In the genomic region with DNA sequence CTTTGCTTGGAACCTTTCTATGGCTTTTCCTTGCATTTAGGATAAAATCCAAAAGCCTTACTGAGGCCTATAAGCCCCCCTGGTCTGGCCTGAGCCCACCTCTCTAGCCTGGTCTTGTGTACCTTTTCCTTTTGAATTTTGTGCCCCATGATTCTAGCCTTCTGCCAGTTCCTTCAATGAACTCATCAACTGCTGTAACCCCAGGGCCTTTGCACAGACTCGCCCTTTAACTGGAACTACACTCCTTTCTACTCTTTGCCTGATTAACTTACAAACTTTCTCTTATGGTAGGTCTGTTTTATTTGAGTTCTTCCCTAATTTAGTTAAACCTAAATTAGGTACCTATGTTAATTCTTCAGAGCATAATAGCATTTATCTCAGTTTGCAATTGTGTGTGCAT, we compare ENCODE assay signal across 8 cellular contexts. TPM values are rescaled to one million over a fixed set of nuclear protein-coding genes. Genes with fewer than 3 reads are reported as not detected.
A peak's percentile ranks its signal among the peaks of the same experiment; 100 is the strongest.
DNase-seq lines count a peak whose midpoint lies in the region; ATAC-seq, FAIRE-seq and TF ChIP-seq lines count a peak whose summit lies in the region.
"Had no signal": no experiment of that assay in that cellular context is flagged by ENCODE, and none has a peak within 500 bp of the region (broad histone marks: within the 10 kb centered on the region; RNA-seq: fewer than 3 reads in every experiment).

No MANE protein-coding gene starts in this region.

- H3K4me1 ChIP-seq in HEK293 (ENCODE audit: control insufficient read depth, insufficient read depth, low read length) (peaks cover 25% of the 10 kb centered on the region), kidney (ENCODE audit: control insufficient read depth in 1 of 2, insufficient read depth in 1 of 2, low read depth in 1 of 2, low read length in 2 of 2) (peaks cover 17 to 25% of the 10 kb centered on the region in 2 donors), spleen (peaks cover 55 to 100% (median 91%) of the 10 kb centered on the region in 6 donors)

- H3K27ac ChIP-seq in HEK293 (ENCODE audit: extremely low read depth, low read depth, low read length) (no peak overlapping the region), kidney (ENCODE audit: low read depth in 2 of 2, low read length in 2 of 2) (peak overlapping the region; percentile 93 to 95), spleen (peak overlapping the region; percentile 78 to 97 (median 94))

- H3K4me3 ChIP-seq in HEK293 (ENCODE audit: low read depth, low read length) (no peak overlapping the region), kidney (ENCODE audit: low read length in 2 of 2) (peak overlapping the region in 1 of 2 donors; percentile 91), spleen (peak overlapping the region in 5 of 8 donors; percentile 66 to 81 (median 78))

- CTCF ChIA-PET in HEK293 (lab: Yijun Ruan, JAX) = interaction anchor here (0.7 to 2.1 kb wide), 5 partner anchors 13 to 38 kb away, joined by 3 to 7 read pairs (median 4); no protein-coding TSS in a partner anchor
- CTCF ChIA-PET in activated B cell treated with CpG ODN at 0.5 μM for 24 hours (lab: Charles Lee) = interaction anchor here (1.4 to 5.7 kb wide), 3 partner anchors 13 to 37 kb away, joined by 8 to 36 read pairs (median 18); no protein-coding TSS in a partner anchor

- peak overlapping the region in 1 of 2 donors; percentile 98 for H3K9ac ChIP-seq in kidney (ENCODE audit: low read length in 2 of 2)

- WGBS in spleen, 5 donors = 94 to 100% (median 100%) methylated on average over 1 of the region's 1 CpG

- no peaks in the 10 kb centered on the region for H3K27me3 ChIP-seq in spleen (replicated peaks in 1 of 7)

- no peak for FAIRE-seq in kidney (lab: Jason Lieb, UNC)

- peaks cover 69% of the 10 kb centered on the region for H3K4me1 Mint-ChIP-seq in activated B cell treated with CpG ODN at 0.5 μM for 24 hours

- no peaks in the 10 kb centered on the region for H3K9me3 ChIP-seq in HEK293 (ENCODE audit: control insufficient read depth, insufficient read depth, low read depth, low read length)
- no peaks in the 10 kb centered on the region for H3K9me3 ChIP-seq in kidney (ENCODE audit: control insufficient read depth in 1 of 2, low read length in 2 of 2)
- H3K9me3 ChIP-seq in spleen = no peaks in the 10 kb centered on the region

- DNase-seq in activated B cell treated with CpG ODN at 0.5 μM for 24 hours (no peak), kidney (no peak), spleen (no peak), HPDE6-E6E7 (ENCODE audit: extremely low spot score) (no peak)
- no peak for DNase-seq in stimulated activated CD4-positive, alpha-beta T cell treated with anti-CD3 and anti-CD28 coated beads, Interleukin-2, amount 100 ng/mL, for 24 hours

- POLR2A ChIA-PET in HEK293 (lab: Yijun Ruan, JAX) = interaction anchor here (1.0 to 2.0 kb wide), 6 partner anchors 12 to 52 kb away, joined by 3 to 15 read pairs (median 8); no protein-coding TSS in a partner anchor
- POLR2A ChIA-PET in activated B cell treated with CpG ODN at 0.5 μM for 24 hours (lab: Charles Lee) = interaction anchor here (0.7 to 7.6 kb wide), 5 partner anchors 10 to 35 kb away, joined by 3 to 96 read pairs (median 6); a partner anchor contains a TSS

- peaks cover 0 to 4% of the 10 kb centered on the region in 2 experiments; a peak in 2 of 3 replicates for H3K36me3 ChIP-seq in HEK293 (ENCODE audit: control insufficient read depth in 2 of 2, insufficient read depth in 1 of 2, low read length in 2 of 2)
- no peaks in the 10 kb centered on the region for H3K36me3 ChIP-seq in kidney (ENCODE audit: control insufficient read depth in 1 of 2, insufficient read depth in 2 of 2, low read length in 2 of 2)
- peaks cover 0 to 34% (median 0%) of the 10 kb centered on the region in 6 donors for H3K36me3 ChIP-seq in spleen

- TF ChIP-seq CTCF in HEK293 (tag by site-specific recombination; IDR thresholded peaks at IDR 0.05) (no peak), activated B cell treated with CpG ODN at 0.5 μM for 24 hours (IDR thresholded peaks at IDR 0.05) (no peak), kidney (IDR thresholded peaks at IDR 0.05; ENCODE audit: borderline replicate concordance, extremely low read depth, insufficient read depth) (no peak), spleen (IDR thresholded peaks at IDR 0.05 in 8 of 11, conservative IDR thresholded peaks at IDR 0.05 in 3 of 11) (no peak)

- no peaks in the 10 kb centered on the region for H3K9me3 Mint-ChIP-seq in activated B cell treated with CpG ODN at 0.5 μM for 24 hours

- TF ChIP-seq POLR2A in spleen (IDR thresholded peaks at IDR 0.05) = no peak

- no peaks in the 10 kb centered on the region for H3K27me3 Mint-ChIP-seq in activated B cell treated with CpG ODN at 0.5 μM for 24 hours

- H3K4me3 Mint-ChIP-seq in activated B cell treated with CpG ODN at 0.5 μM for 24 hours = peak overlapping the region; percentile 85

- intact Hi-C loops in activated B cell treated with CpG ODN at 0.5 μM for 24 hours (cut with micrococcal nuclease) (no loop called here), kidney (cut with DNase I) (no loop called here), spleen (cut with DNase I; ENCODE audit: low total_unique reads) (no loop called here)

- H3K36me3 Mint-ChIP-seq in activated B cell treated with CpG ODN at 0.5 μM for 24 hours (ENCODE audit: low read depth) = peaks cover 25% of the 10 kb centered on the region

- ATAC-seq in activated B cell treated with CpG ODN at 0.5 μM for 24 hours (ENCODE audit: low read depth) = no peak
- no peak for ATAC-seq in GM18520 (IDR thresholded peaks at IDR 0.05; ENCODE audit: unreplicated experiment)

- H3K27ac Mint-ChIP-seq in activated B cell treated with CpG ODN at 0.5 μM for 24 hours = peak overlapping the region; percentile 42

TF ChIP-seq in HEK293, 187 proteins besides CTCF, POLR2A, EP300 and RAD21:
- peak; percentile 99 for TF ChIP-seq ZNF623 (tag by site-specific recombination; IDR thresholded peaks at IDR 0.05)
- no peak for TF ChIP-seq ZNF747 (tag by site-specific recombination; IDR thresholded peaks at IDR 0.05)

RNA-seq across cellular contexts. Expression of a gene that starts 24.2 kb away (rescaled TPM):
- total RNA-seq in activated B cell treated with CpG ODN at 0.5 μM for 24 hours (not detected in 2 replicates), kidney (2.6 TPM), spleen (10 to 100 TPM in 4 of 7 donors, 1 to 10 TPM in 3; 7.3 to 15.0 (median 10.4) TPM)
- polyA plus RNA-seq in kidney (ENCODE audit: insufficient read depth, low read depth, low replicate concordance) (not detected), spleen (1 to 10 TPM in 1 of 3 donors, under 1 TPM in 2; 0.20 to 1.1 (median 0.33) TPM)
- total RNA-seq: lower leg skin had no signal

RNA-seq across cellular contexts. Expression of a gene that starts 31.3 kb away (rescaled TPM):
- 71.2 and 72.5 TPM in 2 replicates for total RNA-seq in activated B cell treated with CpG ODN at 0.5 μM for 24 hours
- 45.7 TPM for total RNA-seq in kidney
- polyA plus RNA-seq in kidney (ENCODE audit: insufficient read depth, low read depth, low replicate concordance) = 22.5 TPM
- total RNA-seq in spleen = 10 to 100 TPM; 56.6 to 95.1 (median 71.2) TPM
- polyA plus RNA-seq in spleen = 10 to 100 TPM; 13.3 to 28.3 (median 14.8) TPM

RNA-seq across cellular contexts. Expression of a gene that starts 52.6 kb away (rescaled TPM):
- total RNA-seq in activated B cell treated with CpG ODN at 0.5 μM for 24 hours (9.2 and 9.7 TPM in 2 replicates), kidney (1.7 TPM), spleen (10 to 100 TPM in 2 of 7 donors, 1 to 10 TPM in 5; 4.2 to 11.6 (median 5.7) TPM)
- polyA plus RNA-seq in kidney (ENCODE audit: insufficient read depth, low read depth, low replicate concordance) (0.49 TPM), spleen (1 to 10 TPM; 1.2 to 4.8 (median 4.1) TPM)
